In genomic region chr17:39754958-39755549, GRCh38 we compare ENCODE assay signal across 1 cellular context.
TF ChIP-seq lines count a peak whose summit lies in the region.

No MANE protein-coding gene starts in this region.

TF ChIP-seq in HepG2, 621 proteins besides CTCF, POLR2A, EP300 and RAD21 (continued from another document):
- TF ChIP-seq NFAT5 (CRISPR knock-in tag; IDR thresholded peaks at IDR 0.05) (peak; percentile 52; the same call in 1 of the 2 replicates), FOXK1 (CRISPR knock-in tag; IDR thresholded peaks at IDR 0.05; ENCODE audit: borderline replicate concordance, low read depth) (no peak), PREB (CRISPR knock-in tag; IDR thresholded peaks at IDR 0.05) (0 out of 2 replicates have a peak, but pooled peaks have one; percentile 30), ZNF576 (CRISPR knock-in tag; IDR thresholded peaks at IDR 0.05) (no peak), ZKSCAN8 (CRISPR knock-in tag; IDR thresholded peaks at IDR 0.05; ENCODE audit: borderline replicate concordance) (no peak), DNMT1 (CRISPR knock-in tag; IDR thresholded peaks at IDR 0.05) (no peak), ZC3H13 (CRISPR knock-in tag; IDR thresholded peaks at IDR 0.05) (no peak), PRDM15 (CRISPR knock-in tag; IDR thresholded peaks at IDR 0.05) (peak; percentile 90), DZIP1 (CRISPR knock-in tag; IDR thresholded peaks at IDR 0.05) (no peak), ZBTB20 (CRISPR knock-in tag; IDR thresholded peaks at IDR 0.05; ENCODE audit: borderline replicate concordance, low read depth) (no peak), TAF15 (IDR thresholded peaks at IDR 0.05; ENCODE audit: low read depth, low read length, poor library complexity, severe bottlenecking) (no peak), EZH2 (conservative IDR thresholded peaks at IDR 0.05; ENCODE audit: low read depth, low read length) (no peak; the same call in 1 of the 2 replicates), ZNF460 (CRISPR knock-in tag; IDR thresholded peaks at IDR 0.05; ENCODE audit: borderline replicate concordance) (no peak), SIX1 (CRISPR knock-in tag; IDR thresholded peaks at IDR 0.05; ENCODE audit: borderline replicate concordance) (no peak), MTERF4 (CRISPR knock-in tag; IDR thresholded peaks at IDR 0.05) (no peak), BRD4 (CRISPR knock-in tag; IDR thresholded peaks at IDR 0.05) (no peak), ZNF883 (CRISPR knock-in tag; IDR thresholded peaks at IDR 0.05; ENCODE audit: not compliant biosample characterization) (no peak), YEATS2 (CRISPR knock-in tag; IDR thresholded peaks at IDR 0.05; ENCODE audit: borderline replicate concordance) (no peak), SRSF4 (IDR thresholded peaks at IDR 0.05; ENCODE audit: low read depth, low read length, poor library complexity, severe bottlenecking) (no peak), MEIS2 (CRISPR knock-in tag; IDR thresholded peaks at IDR 0.05) (0 out of 2 replicates have a peak, but pooled peaks have one; percentile 29), KDM2A (CRISPR knock-in tag; IDR thresholded peaks at IDR 0.05; ENCODE audit: borderline replicate concordance, low read depth) (no peak), MAF1 (CRISPR knock-in tag; IDR thresholded peaks at IDR 0.05; ENCODE audit: borderline replicate concordance) (no peak), ZNF235 (CRISPR knock-in tag; IDR thresholded peaks at IDR 0.05; ENCODE audit: borderline replicate concordance) (no peak)
